10 cellular contexts compared by ENCODE assay signal in the genomic region with DNA sequence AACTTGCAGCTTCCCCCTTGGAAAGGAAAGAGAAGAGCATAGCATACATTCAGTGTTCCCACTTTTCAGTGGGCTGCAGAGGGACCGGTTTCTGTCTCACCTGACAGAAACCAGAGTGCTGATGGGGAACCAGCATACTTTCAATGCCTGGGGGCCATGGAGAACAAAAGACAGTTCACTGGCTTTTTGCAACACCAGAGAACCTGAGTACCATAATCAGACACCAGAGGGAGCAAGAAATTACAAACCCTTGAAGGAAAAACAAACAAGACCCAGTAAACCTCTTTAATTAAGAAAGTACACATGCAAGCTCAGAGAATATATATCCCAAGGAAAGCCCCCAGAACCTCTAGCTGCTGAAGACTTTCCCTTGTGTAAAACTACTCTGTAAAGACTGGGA. TPM values are rescaled to one million over a fixed set of nuclear protein-coding genes. Genes with fewer than 3 reads are reported as not detected.
DNase-seq lines count a peak whose midpoint lies in the region; ATAC-seq and TF ChIP-seq lines count a peak whose summit lies in the region.
"Had no signal": no experiment of that assay in that cellular context is flagged by ENCODE, and none has a peak within 500 bp of the region (broad histone marks: within the 10 kb centered on the region; RNA-seq: fewer than 3 reads in every experiment).

No MANE protein-coding gene starts in this region.

- H3K27ac Mint-ChIP-seq in CD8-positive, alpha-beta memory T cell: no peak overlapping the region
- no peak overlapping the region for H3K27ac Mint-ChIP-seq in T-cell
- H3K27ac Mint-ChIP-seq in activated naive CD4-positive, alpha-beta T cell treated with anti-CD3 and anti-CD28 coated beads for 36 hours: no peak overlapping the region
- H3K27ac Mint-ChIP-seq: IgD-negative memory B cell had no signal

- no peak overlapping the region for H3K9ac ChIP-seq in liver (ENCODE audit: low read depth in 1 of 2, low read length in 2 of 2)

- intact Hi-C loops in activated naive CD4-positive, alpha-beta T cell treated with anti-CD3 and anti-CD28 coated beads for 36 hours (cut with micrococcal nuclease): no loop called here

- H3K4me3 ChIP-seq in astrocyte of the cerebellum (ENCODE audit: low read depth, low read length) (no peak overlapping the region), liver (ENCODE audit: low read depth in 1 of 3, low read length in 3 of 3) (no peak overlapping the region)
- no peak overlapping the region for H3K4me3 ChIP-seq in CD8-positive, alpha-beta memory T cell (ENCODE audit: low read length)

- POLR2A ChIA-PET in CD8-positive, alpha-beta memory T cell (lab: Charles Lee): no interaction called here
- POLR2A ChIA-PET in T-cell (lab: Charles Lee): no interaction called here

- H3K4me1 Mint-ChIP-seq in CD8-positive, alpha-beta memory T cell: no peaks in the 10 kb centered on the region
- no peaks in the 10 kb centered on the region for H3K4me1 Mint-ChIP-seq in T-cell
- no peaks in the 10 kb centered on the region for H3K4me1 Mint-ChIP-seq in activated naive CD4-positive, alpha-beta T cell treated with anti-CD3 and anti-CD28 coated beads for 36 hours (ENCODE audit: low read depth)
- H3K4me1 Mint-ChIP-seq: IgD-negative memory B cell had no signal

- H3K36me3 Mint-ChIP-seq in CD8-positive, alpha-beta memory T cell: no peaks in the 10 kb centered on the region
- H3K36me3 Mint-ChIP-seq in T-cell: no peaks in the 10 kb centered on the region
- H3K36me3 Mint-ChIP-seq in activated naive CD4-positive, alpha-beta T cell treated with anti-CD3 and anti-CD28 coated beads for 36 hours (ENCODE audit: low read depth): peaks cover 1% of the 10 kb centered on the region
- H3K36me3 Mint-ChIP-seq: IgD-negative memory B cell had no signal

- H3K4me1 ChIP-seq in liver (ENCODE audit: control insufficient read depth in 4 of 4, insufficient read depth in 4 of 4, low read length in 3 of 4): no peaks in the 10 kb centered on the region
- H3K4me1 ChIP-seq in CD8-positive, alpha-beta memory T cell (ENCODE audit: insufficient read depth, low read length): no peaks in the 10 kb centered on the region

- no peak overlapping the region for H3K27ac ChIP-seq in liver (ENCODE audit: low read depth in 1 of 2, low read length in 2 of 2)
- no peak overlapping the region for H3K27ac ChIP-seq in CD8-positive, alpha-beta memory T cell (ENCODE audit: low read depth, low read length)

- CTCF ChIA-PET in CD8-positive, alpha-beta memory T cell (lab: Charles Lee): no interaction called here
- CTCF ChIA-PET in T-cell (lab: Charles Lee): no interaction called here
- CTCF ChIA-PET in activated naive CD4-positive, alpha-beta T cell treated with anti-CD3 and anti-CD28 coated beads for 36 hours (lab: Charles Lee): no interaction called here

- peak; percentile 66 to 71 for TF ChIP-seq RAD21 in liver (IDR thresholded peaks at IDR 0.05)

- peaks cover 0 to 3% (median 1%) of the 10 kb centered on the region in 4 donors for H3K9me3 ChIP-seq in liver (ENCODE audit: control insufficient read depth in 4 of 4, low read length in 3 of 4)
- no peaks in the 10 kb centered on the region for H3K9me3 ChIP-seq in CD8-positive, alpha-beta memory T cell (ENCODE audit: low read length)

- H3K36me3 ChIP-seq in liver (ENCODE audit: control insufficient read depth in 4 of 4, insufficient read depth in 3 of 4, low read depth in 1 of 4, low read length in 3 of 4): no peaks in the 10 kb centered on the region
- H3K36me3 ChIP-seq in CD8-positive, alpha-beta memory T cell (ENCODE audit: insufficient read depth, low read length): no peaks in the 10 kb centered on the region

- ATAC-seq in T-cell (replicated peaks in 1 of 4): no peak

- peaks cover 0 to 9% of the 10 kb centered on the region in 2 donors for H3K27me3 Mint-ChIP-seq in CD8-positive, alpha-beta memory T cell
- H3K27me3 Mint-ChIP-seq in T-cell: peaks cover 2 to 6% of the 10 kb centered on the region in 2 donors
- peaks cover 8% of the 10 kb centered on the region for H3K27me3 Mint-ChIP-seq in activated naive CD4-positive, alpha-beta T cell treated with anti-CD3 and anti-CD28 coated beads for 36 hours (ENCODE audit: low read depth)

- no peak overlapping the region for H3K4me3 Mint-ChIP-seq in CD8-positive, alpha-beta memory T cell
- H3K4me3 Mint-ChIP-seq in T-cell: no peak overlapping the region
- no peak overlapping the region for H3K4me3 Mint-ChIP-seq in activated naive CD4-positive, alpha-beta T cell treated with anti-CD3 and anti-CD28 coated beads for 36 hours
- H3K4me3 Mint-ChIP-seq: IgD-negative memory B cell had no signal

- TF ChIP-seq CTCF in astrocyte of the cerebellum (IDR thresholded peaks at IDR 0.05; ENCODE audit: low read depth, low read length, missing control alignments) (peak; percentile 49), liver (IDR thresholded peaks at IDR 0.05; ENCODE audit: low read depth, low read length, missing input control) (peak; percentile 57)

- H3K27me3 ChIP-seq in liver (ENCODE audit: control insufficient read depth in 4 of 4, insufficient read depth in 4 of 4, low read length in 3 of 4): peaks cover 0 to 3% (median 0%) of the 10 kb centered on the region in 4 donors
- H3K27me3 ChIP-seq in CD8-positive, alpha-beta memory T cell (ENCODE audit: insufficient read depth, low read length, poor library complexity, severe bottlenecking): no peaks in the 10 kb centered on the region

- peaks cover 10 to 34% (median 18%) of the 10 kb centered on the region in 5 donors for H3K9me3 Mint-ChIP-seq in CD8-positive, alpha-beta memory T cell
- peaks cover 16 to 31% (median 21%) of the 10 kb centered on the region in 3 donors for H3K9me3 Mint-ChIP-seq in T-cell
- H3K9me3 Mint-ChIP-seq in activated naive CD4-positive, alpha-beta T cell treated with anti-CD3 and anti-CD28 coated beads for 36 hours: peaks cover 14% of the 10 kb centered on the region

- in situ Hi-C loops in astrocyte of the cerebellum (cut with HindIII; ENCODE audit: low sequenced_read_pairs): no loop called here

- DNase-seq in DMS53 (lab: John Stamatoyannopoulos, UW) (peak; percentile 70), M059J (ENCODE audit: low read depth) (peak; percentile 33), astrocyte of the cerebellum (ENCODE audit: low read depth) (peak; percentile 3), T-cell (no peak), cerebellum (ENCODE audit: low spot score) (no peak)
- DNase-seq in CD8-positive, alpha-beta memory T cell: no peak
- DNase-seq in activated naive CD4-positive, alpha-beta T cell treated with anti-CD3 and anti-CD28 coated beads for 36 hours: no peak
- DNase-seq: stimulated activated CD4-positive, alpha-beta T cell treated with anti-CD3 and anti-CD28 coated beads, Interleukin-4, amount 100 ng/mL, for 4 hours had no signal

- 56% methylated on average over 1 of the region's 1 CpG for WGBS in liver

TF ChIP-seq in liver, 16 proteins besides CTCF, POLR2A, EP300 and RAD21:
- TF ChIP-seq HNF4A (conservative IDR thresholded peaks at IDR 0.05) (no peak), HNF4G (IDR thresholded peaks at IDR 0.05) (no peak), FOXA1 (IDR thresholded peaks at IDR 0.05) (no peak)
- TF ChIP-seq, protein P1, sequence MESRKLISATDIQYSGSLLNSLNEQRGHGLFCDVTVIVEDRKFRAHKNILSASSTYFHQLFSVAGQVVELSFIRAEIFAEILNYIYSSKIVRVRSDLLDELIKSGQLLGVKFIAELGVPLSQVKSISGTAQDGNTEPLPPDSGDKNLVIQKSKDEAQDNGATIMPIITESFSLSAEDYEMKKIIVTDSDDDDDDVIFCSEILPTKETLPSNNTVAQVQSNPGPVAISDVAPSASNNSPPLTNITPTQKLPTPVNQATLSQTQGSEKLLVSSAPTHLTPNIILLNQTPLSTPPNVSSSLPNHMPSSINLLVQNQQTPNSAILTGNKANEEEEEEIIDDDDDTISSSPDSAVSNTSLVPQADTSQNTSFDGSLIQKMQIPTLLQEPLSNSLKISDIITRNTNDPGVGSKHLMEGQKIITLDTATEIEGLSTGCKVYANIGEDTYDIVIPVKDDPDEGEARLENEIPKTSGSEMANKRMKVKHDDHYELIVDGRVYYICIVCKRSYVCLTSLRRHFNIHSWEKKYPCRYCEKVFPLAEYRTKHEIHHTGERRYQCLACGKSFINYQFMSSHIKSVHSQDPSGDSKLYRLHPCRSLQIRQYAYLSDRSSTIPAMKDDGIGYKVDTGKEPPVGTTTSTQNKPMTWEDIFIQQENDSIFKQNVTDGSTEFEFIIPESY (IDR thresholded peaks at IDR 0.05): no peak
- TF ChIP-seq, protein P2, sequence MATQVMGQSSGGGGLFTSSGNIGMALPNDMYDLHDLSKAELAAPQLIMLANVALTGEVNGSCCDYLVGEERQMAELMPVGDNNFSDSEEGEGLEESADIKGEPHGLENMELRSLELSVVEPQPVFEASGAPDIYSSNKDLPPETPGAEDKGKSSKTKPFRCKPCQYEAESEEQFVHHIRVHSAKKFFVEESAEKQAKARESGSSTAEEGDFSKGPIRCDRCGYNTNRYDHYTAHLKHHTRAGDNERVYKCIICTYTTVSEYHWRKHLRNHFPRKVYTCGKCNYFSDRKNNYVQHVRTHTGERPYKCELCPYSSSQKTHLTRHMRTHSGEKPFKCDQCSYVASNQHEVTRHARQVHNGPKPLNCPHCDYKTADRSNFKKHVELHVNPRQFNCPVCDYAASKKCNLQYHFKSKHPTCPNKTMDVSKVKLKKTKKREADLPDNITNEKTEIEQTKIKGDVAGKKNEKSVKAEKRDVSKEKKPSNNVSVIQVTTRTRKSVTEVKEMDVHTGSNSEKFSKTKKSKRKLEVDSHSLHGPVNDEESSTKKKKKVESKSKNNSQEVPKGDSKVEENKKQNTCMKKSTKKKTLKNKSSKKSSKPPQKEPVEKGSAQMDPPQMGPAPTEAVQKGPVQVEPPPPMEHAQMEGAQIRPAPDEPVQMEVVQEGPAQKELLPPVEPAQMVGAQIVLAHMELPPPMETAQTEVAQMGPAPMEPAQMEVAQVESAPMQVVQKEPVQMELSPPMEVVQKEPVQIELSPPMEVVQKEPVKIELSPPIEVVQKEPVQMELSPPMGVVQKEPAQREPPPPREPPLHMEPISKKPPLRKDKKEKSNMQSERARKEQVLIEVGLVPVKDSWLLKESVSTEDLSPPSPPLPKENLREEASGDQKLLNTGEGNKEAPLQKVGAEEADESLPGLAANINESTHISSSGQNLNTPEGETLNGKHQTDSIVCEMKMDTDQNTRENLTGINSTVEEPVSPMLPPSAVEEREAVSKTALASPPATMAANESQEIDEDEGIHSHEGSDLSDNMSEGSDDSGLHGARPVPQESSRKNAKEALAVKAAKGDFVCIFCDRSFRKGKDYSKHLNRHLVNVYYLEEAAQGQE (IDR thresholded peaks at IDR 0.05): no peak
- TF ChIP-seq, protein P3, sequence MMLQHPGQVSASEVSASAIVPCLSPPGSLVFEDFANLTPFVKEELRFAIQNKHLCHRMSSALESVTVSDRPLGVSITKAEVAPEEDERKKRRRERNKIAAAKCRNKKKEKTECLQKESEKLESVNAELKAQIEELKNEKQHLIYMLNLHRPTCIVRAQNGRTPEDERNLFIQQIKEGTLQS (IDR thresholded peaks at IDR 0.05): no peak

RNA-seq across cellular contexts. Expression of a gene that starts 51.1 kb away (rescaled TPM):
- total RNA-seq in M059J (2014; rRNA removed; shearing (Covaris generic)): 11.8 and 23.0 TPM in 2 replicates
- total RNA-seq in liver (under 1 TPM; 0.08 to 0.09 TPM), T-cell (under 1 TPM in 1 of 5 donors, not detected in 4; 0.03 TPM), cerebellum (37.5 TPM)
- polyA plus RNA-seq in liver: not detected
- total RNA-seq in CD8-positive, alpha-beta memory T cell: not detected
- polyA plus RNA-seq in CD8-positive, alpha-beta memory T cell: not detected
- not detected for total RNA-seq in activated naive CD4-positive, alpha-beta T cell treated with anti-CD3 and anti-CD28 coated beads for 36 hours
- polyA plus RNA-seq: IgD-negative memory B cell had no signal

Comparison
In these comparisons a context has a peak if more than half of its experiments do, and no peak if none do; other contexts are left out.
1. DNase-seq: peak in DMS53 (single experiment), M059J (single experiment) and astrocyte of the cerebellum (single experiment); none in CD8-positive, alpha-beta memory T cell (0 of 5), T-cell (0 of 34), cerebellum (single experiment) and activated naive CD4-positive, alpha-beta T cell treated with anti-CD3 and anti-CD28 coated beads for 36 hours (single experiment).
2. RNA of a gene that starts 51.1 kb away (total RNA-seq): 37.5 TPM in cerebellum (single experiment) and 11.8 to 23.0 TPM in M059J; 0.08 to 0.09 TPM in liver, not detected in CD8-positive, alpha-beta memory T cell, 0.03 TPM in T-cell and not detected in activated naive CD4-positive, alpha-beta T cell treated with anti-CD3 and anti-CD28 coated beads for 36 hours; every median in the first group is over 10 times any median in the second.